8 cellular contexts compared by ENCODE assay signal in genomic region chr3:101676219-101676764, GRCh38. TPM values are rescaled to one million over a fixed set of nuclear protein-coding genes. Genes with fewer than 3 reads are reported as not detected.
A peak's percentile ranks its signal among the peaks of the same experiment; 100 is the strongest.
DNase-seq lines count a peak whose midpoint lies in the region; ATAC-seq and TF ChIP-seq lines count a peak whose summit lies in the region.

No MANE protein-coding gene starts in this region.

- H3K4me3 ChIP-seq in SJCRH30 (peak overlapping the region; percentile 77), astrocyte of the spinal cord (ENCODE audit: low read depth, low read length) (peak overlapping the region; percentile 98), iPS-18c (ENCODE audit: insufficient read depth, low read depth, low read length) (peak overlapping the region; percentile 99)

- no peaks in the 10 kb centered on the region for H3K27me3 ChIP-seq in SJCRH30

- peaks cover 18% of the 10 kb centered on the region for H3K36me3 ChIP-seq in SJCRH30

- peak; percentile 99 for DNase-seq in SJCRH30
- peak; percentile 98 for DNase-seq in astrocyte of the spinal cord (ENCODE audit: low read depth, low spot score)
- DNase-seq in smooth muscle cell of the brain vasculature (ENCODE audit: low read depth, low spot score): peak; percentile 88
- no peak for DNase-seq in occipital lobe (lab: John Stamatoyannopoulos, UW)
- DNase-seq in GDM1 (lab: John Stamatoyannopoulos, UW): no peak

- in situ Hi-C loops in astrocyte of the spinal cord (cut with HindIII; ENCODE audit: low sequenced_read_pairs): no loop called here

- TF ChIP-seq CTCF in astrocyte of the spinal cord (IDR thresholded peaks at IDR 0.05; ENCODE audit: low read depth, low read length): peak; percentile 2

- no peaks in the 10 kb centered on the region for H3K4me1 ChIP-seq in SJCRH30

- ATAC-seq in GM18502 (IDR thresholded peaks at IDR 0.05; ENCODE audit: poor library complexity, unreplicated experiment) (peak; percentile 85), HG02885 (IDR thresholded peaks at IDR 0.05; ENCODE audit: poor library complexity, unreplicated experiment) (peak; percentile 85)

- peak overlapping the region; percentile 49 for H3K27ac ChIP-seq in SJCRH30

- H3K9me3 ChIP-seq in SJCRH30 (replicated peaks) (no peaks in the 10 kb centered on the region), iPS-18c (ENCODE audit: control insufficient read depth, insufficient read depth, low read length) (no peaks in the 10 kb centered on the region)

RNA-seq across cellular contexts. Expression of gene ZBTB11, which starts 0.6 kb away (rescaled TPM):
- total RNA-seq in SJCRH30 (2014; rRNA removed; shearing (Covaris generic)): 28.6 and 31.3 TPM in 2 replicates
- 68.2 TPM for total RNA-seq in occipital lobe

RNA-seq across cellular contexts. Expression of gene RPL24, which starts 10.2 kb away (rescaled TPM):
- 5,296 and 6,510 TPM in 2 replicates for total RNA-seq in SJCRH30 (2014; rRNA removed; shearing (Covaris generic))
- total RNA-seq in occipital lobe: 2,571 TPM

RNA-seq across cellular contexts. Expression of gene CEP97, which starts 48.1 kb away (rescaled TPM):
- total RNA-seq in SJCRH30 (2014; rRNA removed; shearing (Covaris generic)): 46.3 and 48.9 TPM in 2 replicates
- 69.6 TPM for total RNA-seq in occipital lobe

Comparison
In these comparisons a context has a peak if more than half of its experiments do, and no peak if none do; other contexts are left out.
1. DNase-seq: peak in SJCRH30 (2 of 2), astrocyte of the spinal cord (single experiment) and smooth muscle cell of the brain vasculature (single experiment); none in occipital lobe (single experiment) and GDM1 (single experiment).
2. Peak in every context shown above with its lines, with median percentiles within 50 percentile points of each other: H3K4me3 ChIP-seq.